Comparison of ENCODE assay signal across 21 cellular contexts in genomic region chr18:56373601-56374000, GRCh38.
"Had no signal": no experiment of that assay in that cellular context is flagged by ENCODE, and none has a peak within 500 bp of the region (broad histone marks: within the 10 kb centered on the region; RNA-seq: fewer than 3 reads in every experiment).

No MANE protein-coding gene starts in this region.

- H3K36me3 ChIP-seq: gastrocnemius medialis, heart left ventricle, left lung, suprapubic skin had no signal

- H3K27me3 ChIP-seq: body of pancreas, gastrocnemius medialis, heart left ventricle, left lung, suprapubic skin had no signal

- H3K4me1 ChIP-seq: gastrocnemius medialis, left lung, psoas muscle had no signal

- ATAC-seq: gastrocnemius medialis; heart left ventricle; left lung; psoas muscle; right cardiac atrium; stimulated activated naive CD8-positive, alpha-beta T cell treated with anti-CD3 and anti-CD28 coated beads, Interleukin-15, amount 100 ng/mL, for 72 hours had no signal

- FAIRE-seq: colon, small intestine had no signal

- DNase-seq: activated B cell treated with CpG ODN at 0.5 μM for 24 hours; activated CD4-positive, alpha-beta memory T cell treated with anti-CD3 and anti-CD28 coated beads for 36 hours; activated CD4-positive, alpha-beta T cell treated with anti-CD3 and anti-CD28 coated beads for 4 hours; activated naive CD4-positive, alpha-beta T cell; activated naive CD8-positive, alpha-beta T cell treated with anti-CD3 and anti-CD28 coated beads, Interleukin-2, amount 10 ng/mL, durations not matched to agents 7 days and 5 days; activated T-cell treated with anti-CD3 and anti-CD28 coated beads for 4 hours; body of pancreas; central memory CD4-positive, alpha-beta T cell; endodermal cell; erythroblast; gastrocnemius medialis; heart left ventricle; left lung; occipital lobe; psoas muscle; right cardiac atrium; small intestine; stimulated activated CD4-positive, alpha-beta T cell treated with anti-CD3 and anti-CD28 coated beads, Interleukin-4, amount 100 ng/mL, for 1 hour; stimulated activated naive CD8-positive, alpha-beta T cell treated with anti-CD3 and anti-CD28 coated beads, Interleukin-15, amount 100 ng/mL, for 72 hours had no signal

- H3K27ac ChIP-seq: body of pancreas, gastrocnemius medialis, heart left ventricle, left lung, psoas muscle, suprapubic skin had no signal

- H3K9me3 ChIP-seq: body of pancreas, gastrocnemius medialis, heart left ventricle, left lung, psoas muscle, suprapubic skin had no signal

- H3K4me3 ChIP-seq: body of pancreas, gastrocnemius medialis, heart left ventricle, left lung, psoas muscle, suprapubic skin had no signal
